Comparison of ENCODE assay signal across 10 cellular contexts in genomic region chr22:46536559-46537220, GRCh38. TPM values are rescaled to one million over a fixed set of nuclear protein-coding genes. Genes with fewer than 3 reads are reported as not detected.
A peak's percentile ranks its signal among the peaks of the same experiment; 100 is the strongest.
DNase-seq lines count a peak whose midpoint lies in the region; ATAC-seq and TF ChIP-seq lines count a peak whose summit lies in the region.
"Had no signal": no experiment of that assay in that cellular context is flagged by ENCODE, and none has a peak within 500 bp of the region (broad histone marks: within the 10 kb centered on the region; RNA-seq: fewer than 3 reads in every experiment).

No MANE protein-coding gene starts in this region.

- in situ Hi-C loops in Panc1 (cut with HindIII; ENCODE audit: low pct_unique_long_range_greater_than_20kb, low sequenced_read_pairs): no loop called here

- DNase-seq in Panc1 (ENCODE audit: low read depth, low spot score) (no peak), prostate gland (ENCODE audit: low spot score) (no peak), NCI-H1105 (lab: John Stamatoyannopoulos, UW) (no peak), COR-L47 (lab: John Stamatoyannopoulos, UW) (no peak), BE2C (no peak)
- DNase-seq: Kasumi-1, NCI-H82 had no signal

- H3K4me3 ChIP-seq in Panc1 (ENCODE audit: low read depth in 2 of 2, low read length in 2 of 2) (peak overlapping the region in 1 of 2 experiments; percentile 47; a peak in 2 of 4 replicates), gastroesophageal sphincter (peak overlapping the region; percentile 23 to 53), prostate gland (peak overlapping the region; percentile 38 to 53), BE2C (ENCODE audit: low read depth, low read length) (no peak overlapping the region)

- H3K9ac ChIP-seq in ES-I3 (ENCODE audit: low read depth, low read length): peak overlapping the region; percentile 56

- intact Hi-C loops in Panc1 (cut with micrococcal nuclease; ENCODE audit: unreplicated experiment): no loop called here
- intact Hi-C loops in prostate gland (cut with DNase I): no loop called here

- H3K4me1 ChIP-seq in ES-I3 (ENCODE audit: insufficient read depth, low read length) (0 out of 2 replicates have a peak, but pooled peaks cover 3% of the 10 kb centered on the region), Panc1 (ENCODE audit: control insufficient read depth, insufficient read depth, low read length) (peaks cover 10% of the 10 kb centered on the region), gastroesophageal sphincter (peaks cover 0 to 32% (median 11%) of the 10 kb centered on the region in 3 donors), prostate gland (replicated peaks) (peaks cover 16% of the 10 kb centered on the region), BE2C (peaks cover 4% of the 10 kb centered on the region; the same call in 1 of the 2 replicates)

- TF ChIP-seq CTCF in Panc1 (IDR thresholded peaks at IDR 0.05) (peak; percentile 18; the same call in 1 of the 2 replicates), gastroesophageal sphincter (IDR thresholded peaks at IDR 0.05) (no peak), prostate gland (IDR thresholded peaks at IDR 0.05) (no peak), BE2C (IDR thresholded peaks at IDR 0.05; ENCODE audit: low read depth, low read length) (no peak)

- TF ChIP-seq EP300 in gastroesophageal sphincter (IDR thresholded peaks at IDR 0.05): no peak

- H3K36me3 ChIP-seq in ES-I3 (ENCODE audit: insufficient read depth, low read length) (no peaks in the 10 kb centered on the region), Panc1 (ENCODE audit: control insufficient read depth, insufficient read depth, low read length) (no peaks in the 10 kb centered on the region), gastroesophageal sphincter (no peaks in the 10 kb centered on the region), prostate gland (no peaks in the 10 kb centered on the region), BE2C (no peaks in the 10 kb centered on the region)

- H3K9me3 ChIP-seq in ES-I3 (ENCODE audit: control insufficient read depth, insufficient read depth, low read length): no peaks in the 10 kb centered on the region; the same call in 1 of the 2 replicates
- no peaks in the 10 kb centered on the region for H3K9me3 ChIP-seq in Panc1 (ENCODE audit: control insufficient read depth, insufficient read depth, low read depth, low read length)
- no peaks in the 10 kb centered on the region for H3K9me3 ChIP-seq in gastroesophageal sphincter
- H3K9me3 ChIP-seq in prostate gland: no peaks in the 10 kb centered on the region
- no peaks in the 10 kb centered on the region for H3K9me3 ChIP-seq in BE2C

- no peaks in the 10 kb centered on the region for H3K27me3 ChIP-seq in Panc1 (ENCODE audit: control insufficient read depth, insufficient read depth, low read length)
- peaks cover 62% of the 10 kb centered on the region for H3K27me3 ChIP-seq in gastroesophageal sphincter
- no peaks in the 10 kb centered on the region for H3K27me3 ChIP-seq in prostate gland (replicated peaks; ENCODE audit: insufficient read depth)
- peaks cover 42% of the 10 kb centered on the region for H3K27me3 ChIP-seq in BE2C

- no TSS peak for BruUV-seq in Panc1 (replicated peaks; lab: Mats Ljungman, UMichigan)

- TF ChIP-seq POLR2A in gastroesophageal sphincter (IDR thresholded peaks at IDR 0.05): no peak
- TF ChIP-seq POLR2A in prostate gland (IDR thresholded peaks at IDR 0.05): no peak

- ATAC-seq in Panc1: no peak
- no peak for ATAC-seq in gastroesophageal sphincter
- no peak for ATAC-seq in GM21786 (IDR thresholded peaks at IDR 0.05; ENCODE audit: unreplicated experiment)

- WGBS in gastroesophageal sphincter (ENCODE audit: low coverage in 1 of 2), 2 donors: no CpG with 5 or more reads among the region's 110 CpGs
- WGBS in prostate gland: 10% methylated on average over 8 of the region's 110 CpGs

- H3K27ac ChIP-seq in Panc1 (ENCODE audit: low read length) (no peak overlapping the region), gastroesophageal sphincter (no peak overlapping the region), prostate gland (peak overlapping the region in 1 of 2 donors; percentile 77)

- POLR2A ChIA-PET in Panc1 (lab: Charles Lee): no interaction called here

- CTCF ChIA-PET in Panc1 (lab: Charles Lee): interaction anchor here (0.8 kb wide), 1 partner anchor 169 kb away, joined by 3 read pairs; no protein-coding TSS in a partner anchor

RNA-seq across cellular contexts. Expression of gene CELSR1, which starts 0.7 kb away (rescaled TPM):
- total RNA-seq in Panc1 (2021; ENCODE audit: unreplicated experiment) (30.7 TPM), gastroesophageal sphincter (1 to 10 TPM; 1.7 to 4.8 (median 4.3) TPM), prostate gland (10 to 100 TPM; 24.2 to 38.2 TPM)
- polyA plus RNA-seq in Panc1 (2012; ENCODE audit: insufficient read length): 34.8 TPM
- polyA plus RNA-seq in BE2C (2012; ENCODE audit: insufficient read depth, insufficient read length, low read depth): 0.29 TPM
